Comparison of ENCODE assay signal across 31 cellular contexts in the genomic region with DNA sequence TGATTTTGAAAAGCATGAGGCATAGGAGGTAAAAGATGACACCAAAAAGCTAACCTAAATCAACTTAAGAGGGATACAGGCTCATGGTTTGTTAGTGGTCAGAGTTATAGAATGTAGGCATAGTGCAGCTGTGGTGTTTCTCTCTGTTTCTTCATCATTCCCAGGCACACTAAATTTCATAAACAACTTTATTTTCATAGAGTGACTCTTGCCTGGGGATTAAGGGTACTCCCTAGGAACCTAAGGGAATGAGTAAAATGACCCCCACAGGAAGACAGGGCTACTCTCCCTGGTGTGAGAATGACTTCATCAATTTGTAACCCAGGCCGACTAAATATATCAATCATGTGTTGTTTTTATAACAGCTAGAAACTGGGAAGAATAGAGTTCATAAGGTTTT. TPM values are rescaled to one million over a fixed set of nuclear protein-coding genes. Genes with fewer than 3 reads are reported as not detected.
"Had no signal": no experiment of that assay in that cellular context is flagged by ENCODE, and none has a peak within 500 bp of the region (broad histone marks: within the 10 kb centered on the region; RNA-seq: fewer than 3 reads in every experiment).

No MANE protein-coding gene starts in this region.

- H3K79me2 ChIP-seq: parathyroid adenoma had no signal

- H3K27ac Mint-ChIP-seq: activated CD4-positive, alpha-beta T cell treated with anti-CD3 and anti-CD28 coated beads for 36 hours; activated CD8-positive, alpha-beta memory T cell treated with anti-CD3 and anti-CD28 coated beads, Interleukin-2, amount 10 ng/mL, durations not matched to agents 7 days and 5 days; activated CD8-positive, alpha-beta T cell treated with anti-CD3 and anti-CD28 coated beads, Interleukin-2, amount 10 ng/mL, durations not matched to agents 7 days and 5 days; activated naive CD4-positive, alpha-beta T cell treated with anti-CD3 and anti-CD28 coated beads, Interleukin-2, amount 50 U/mL, for 72 hours; activated T-helper 2 cell treated with anti-CD3 and anti-CD28 coated beads, Interferon-gamma antibody, Interleukin-2, Interleukin-4, amounts not matched to agents 10 μg/mL and 5 μg/mL and 100 μg/mL, durations not matched to agents 14 hours and 24 hours and 36 hours; immature natural killer cell; nephron had no signal

- H3K9ac ChIP-seq: parathyroid adenoma had no signal

- H3K9me3 Mint-ChIP-seq: activated naive CD4-positive, alpha-beta T cell treated with anti-CD3 and anti-CD28 coated beads, Interleukin-2, amount 50 U/mL, for 72 hours; activated T-helper 2 cell treated with anti-CD3 and anti-CD28 coated beads, Interferon-gamma antibody, Interleukin-2, Interleukin-4, amounts not matched to agents 10 μg/mL and 5 μg/mL and 100 μg/mL, durations not matched to agents 14 hours and 24 hours and 36 hours; immature natural killer cell; nephron had no signal

- H3K27ac ChIP-seq: ascending aorta, brain microvascular endothelial cell, dorsolateral prefrontal cortex, foreskin keratinocyte, heart left ventricle, left lung, lower lobe of right lung, parathyroid adenoma, psoas muscle, sigmoid colon, spleen, thoracic aorta had no signal

- H3K4me3 ChIP-seq: ascending aorta, dorsolateral prefrontal cortex, heart left ventricle, left lung, lower lobe of right lung, psoas muscle, sigmoid colon, spleen, thoracic aorta had no signal

- H3K4me3 Mint-ChIP-seq: activated CD4-positive, alpha-beta T cell treated with anti-CD3 and anti-CD28 coated beads for 36 hours; activated CD8-positive, alpha-beta memory T cell treated with anti-CD3 and anti-CD28 coated beads, Interleukin-2, amount 10 ng/mL, durations not matched to agents 7 days and 5 days; activated CD8-positive, alpha-beta T cell treated with anti-CD3 and anti-CD28 coated beads, Interleukin-2, amount 10 ng/mL, durations not matched to agents 7 days and 5 days; immature natural killer cell; nephron had no signal

- H2AFZ ChIP-seq: parathyroid adenoma had no signal

- H3K4me1 ChIP-seq: foreskin keratinocyte, heart left ventricle, lower lobe of right lung, parathyroid adenoma, psoas muscle, sigmoid colon had no signal

- H3K9me3 ChIP-seq: ascending aorta, heart left ventricle, left lung, lower lobe of right lung, psoas muscle, sigmoid colon, spleen, thoracic aorta had no signal

- H3K27me3 ChIP-seq: ascending aorta, brain microvascular endothelial cell, dorsolateral prefrontal cortex, heart left ventricle, left lung, sigmoid colon had no signal

- H3K36me3 ChIP-seq: ascending aorta, brain microvascular endothelial cell, heart left ventricle, left lung, lower lobe of right lung, sigmoid colon, spleen, thoracic aorta had no signal

- H3K4me1 Mint-ChIP-seq: activated CD8-positive, alpha-beta memory T cell treated with anti-CD3 and anti-CD28 coated beads, Interleukin-2, amount 10 ng/mL, durations not matched to agents 7 days and 5 days; immature natural killer cell; nephron had no signal

- H3K36me3 Mint-ChIP-seq: activated CD8-positive, alpha-beta memory T cell treated with anti-CD3 and anti-CD28 coated beads, Interleukin-2, amount 10 ng/mL, durations not matched to agents 7 days and 5 days; activated naive CD4-positive, alpha-beta T cell treated with anti-CD3 and anti-CD28 coated beads, Interleukin-2, amount 50 U/mL, for 72 hours; immature natural killer cell had no signal

- DNase-seq: activated CD4-positive, alpha-beta T cell treated with anti-CD3 and anti-CD28 coated beads for 36 hours; activated CD4-positive, CD25-positive, alpha-beta regulatory T cell; activated CD8-positive, alpha-beta memory T cell treated with anti-CD3 and anti-CD28 coated beads, Interleukin-2, amount 10 ng/mL, durations not matched to agents 7 days and 5 days; activated CD8-positive, alpha-beta T cell treated with anti-CD3 and anti-CD28 coated beads, Interleukin-2, amount 10 ng/mL, durations not matched to agents 7 days and 5 days; activated T-cell treated with anti-CD3 and anti-CD28 coated beads, Interleukin-2, amount 50 U/mL, for 48 hours; brain microvascular endothelial cell; caudate nucleus; dorsolateral prefrontal cortex; effector memory CD4-positive, alpha-beta T cell; erythroblast; foreskin keratinocyte; heart left ventricle; hypothalamus; immature natural killer cell; left lung; lower lobe of right lung; psoas muscle; sigmoid colon; spleen; stimulated activated naive CD4-positive, alpha-beta T cell treated with Interleukin-2 at 50 U/mL for 16 hours; trophoblast cell had no signal

- ATAC-seq: activated CD4-positive, alpha-beta T cell treated with anti-CD3 and anti-CD28 coated beads for 36 hours; activated CD8-positive, alpha-beta memory T cell treated with anti-CD3 and anti-CD28 coated beads, Interleukin-2, amount 10 ng/mL, durations not matched to agents 7 days and 5 days; activated CD8-positive, alpha-beta T cell treated with anti-CD3 and anti-CD28 coated beads, Interleukin-2, amount 10 ng/mL, durations not matched to agents 7 days and 5 days; activated naive CD4-positive, alpha-beta T cell treated with anti-CD3 and anti-CD28 coated beads, Interleukin-2, amount 50 U/mL, for 72 hours; heart left ventricle; left lung; lower lobe of right lung; SK-N-SH treated with all-trans-retinoic acid at 6 μM for 48 hours had no signal

RNA-seq across cellular contexts. Expression of a gene that starts 11.1 kb away (rescaled TPM):
- total RNA-seq: activated CD4-positive, alpha-beta T cell treated with anti-CD3 and anti-CD28 coated beads for 36 hours; activated CD8-positive, alpha-beta memory T cell treated with anti-CD3 and anti-CD28 coated beads, Interleukin-2, amount 10 ng/mL, durations not matched to agents 7 days and 5 days; activated CD8-positive, alpha-beta T cell treated with anti-CD3 and anti-CD28 coated beads, Interleukin-2, amount 10 ng/mL, durations not matched to agents 7 days and 5 days; activated naive CD4-positive, alpha-beta T cell treated with anti-CD3 and anti-CD28 coated beads, Interleukin-2, amount 50 U/mL, for 72 hours; activated T-helper 2 cell treated with anti-CD3 and anti-CD28 coated beads, Interferon-gamma antibody, Interleukin-2, Interleukin-4, amounts not matched to agents 10 μg/mL and 5 μg/mL and 100 μg/mL, durations not matched to agents 14 hours and 24 hours and 36 hours; ascending aorta; dorsolateral prefrontal cortex; foreskin keratinocyte; kidney epithelial cell; left lung; lower lobe of right lung; mucosa of gallbladder; psoas muscle; sigmoid colon; T-helper 2 cell treated with Interferon-gamma antibody and Interleukin-4, amounts not matched to agents 100 ng/mL and 5 ng/mL, for 36 hours; thoracic aorta had no signal
- polyA plus RNA-seq: foreskin keratinocyte, immature natural killer cell had no signal
